In the genomic region with DNA sequence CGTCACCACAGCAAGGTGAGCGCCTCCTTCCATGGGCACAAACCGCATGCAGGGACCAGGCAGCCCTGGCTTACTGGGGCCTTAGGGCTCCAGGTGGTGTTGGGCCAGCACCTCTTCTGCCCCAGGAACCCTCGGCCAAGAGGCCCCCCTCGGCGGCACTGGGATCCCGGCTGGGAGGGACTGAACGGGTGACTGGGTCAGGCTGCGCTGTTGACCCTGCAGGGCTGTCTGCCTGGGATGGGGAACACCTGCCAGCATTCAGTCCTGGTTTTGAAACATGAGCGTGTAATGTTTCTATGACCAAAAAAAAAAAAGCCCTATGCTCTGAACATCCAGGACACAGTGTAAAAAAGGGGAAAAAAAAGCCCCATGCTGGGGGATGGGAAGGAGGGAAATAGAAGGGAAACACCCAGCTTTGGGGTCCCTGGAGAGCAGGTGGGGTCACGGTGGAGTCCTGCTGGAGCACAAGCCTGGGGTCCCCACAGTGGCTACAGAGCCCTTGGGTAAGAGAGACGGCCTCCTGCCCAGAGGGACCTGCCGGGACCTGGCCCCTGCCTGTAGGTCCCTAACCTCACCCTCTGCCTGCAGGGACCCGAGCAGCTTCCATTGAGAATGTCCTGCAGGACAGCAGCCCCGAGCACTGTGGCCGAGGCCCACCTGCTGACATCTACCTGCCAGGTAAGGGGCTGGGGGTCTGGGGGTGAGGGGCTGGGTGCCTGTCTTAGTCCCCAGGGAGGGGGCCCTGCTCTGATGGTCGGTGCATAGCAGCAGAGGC, we compare ENCODE assay signal across 19 cellular contexts. TPM values are rescaled to one million over a fixed set of nuclear protein-coding genes. Genes with fewer than 3 reads are reported as not detected.
DNase-seq lines count a peak whose midpoint lies in the region; ATAC-seq and TF ChIP-seq lines count a peak whose summit lies in the region.
"Had no signal": no experiment of that assay in that cellular context is flagged by ENCODE, and none has a peak within 500 bp of the region (broad histone marks: within the 10 kb centered on the region; RNA-seq: fewer than 3 reads in every experiment).

No MANE protein-coding gene starts in this region.

- no peaks in the 10 kb centered on the region for H3K27me3 Mint-ChIP-seq in dendritic cell treated with granulocyte-macrophage colony-stimulating factor and Interleukin-4, amounts not matched to agents 40 ng/mL and 50 ng/mL, for 4 days
- peaks cover 3% of the 10 kb centered on the region for H3K27me3 Mint-ChIP-seq in neural progenitor cell (ENCODE audit: insufficient read depth, low read depth)
- H3K27me3 Mint-ChIP-seq: activated T-cell treated with anti-CD3 and anti-CD28 coated beads, Interleukin-2, amount 50 U/mL, for 24 hours; IgD-negative memory B cell had no signal

- H3K18ac ChIP-seq in neuronal stem cell (ENCODE audit: low read length), result no peak overlapping the region

- no peaks in the 10 kb centered on the region for H3K27me3 ChIP-seq in right cardiac atrium (ENCODE audit: control insufficient read depth, insufficient read depth)
- H3K27me3 ChIP-seq in neuronal stem cell (ENCODE audit: control insufficient read depth in 3 of 3, insufficient read depth in 3 of 3, low read depth in 1 of 3, low read length in 3 of 3), result no peaks in the 10 kb centered on the region
- no peaks in the 10 kb centered on the region for H3K27me3 ChIP-seq in neural progenitor cell
- H3K27me3 ChIP-seq: SJCRH30, uterus had no signal

- H2BK15ac ChIP-seq in neuronal stem cell (ENCODE audit: low read length), result no peak overlapping the region

- H4K8ac ChIP-seq in neuronal stem cell (ENCODE audit: low read depth, low read length), result no peak overlapping the region

- peak overlapping the region; percentile 64 for H3K27ac Mint-ChIP-seq in dendritic cell treated with granulocyte-macrophage colony-stimulating factor and Interleukin-4, amounts not matched to agents 40 ng/mL and 50 ng/mL, for 4 days
- H3K27ac Mint-ChIP-seq in neural progenitor cell, result no peak overlapping the region
- H3K27ac Mint-ChIP-seq: activated naive CD4-positive, alpha-beta T cell treated with anti-CD3 and anti-CD28 coated beads for 36 hours; activated T-cell treated with anti-CD3 and anti-CD28 coated beads, Interleukin-2, amount 50 U/mL, for 24 hours; WTC11 had no signal

- no peak overlapping the region for H3K14ac ChIP-seq in neuronal stem cell (ENCODE audit: low read length)

- H3K79me2 ChIP-seq in neural progenitor cell (ENCODE audit: low read depth), result no peaks in the 10 kb centered on the region

- no peaks in the 10 kb centered on the region for H4K20me1 ChIP-seq in neural progenitor cell (ENCODE audit: low read depth)

- H3K9ac ChIP-seq in neuronal stem cell (ENCODE audit: low read depth, low read length, poor library complexity) (no peak overlapping the region), neural progenitor cell (no peak overlapping the region)

- H3K9me3 ChIP-seq in right cardiac atrium (ENCODE audit: control insufficient read depth, low read length) (no peaks in the 10 kb centered on the region), neuronal stem cell (replicated peaks in 1 of 2; ENCODE audit: control insufficient read depth in 2 of 2, insufficient read depth in 1 of 2, low read depth in 1 of 2, low read length in 2 of 2) (no peaks in the 10 kb centered on the region), neural progenitor cell (ENCODE audit: low read depth) (no peaks in the 10 kb centered on the region)
- H3K9me3 ChIP-seq: left ventricle myocardium inferior, SJCRH30, uterus had no signal

- peaks cover 99% of the 10 kb centered on the region for H3K36me3 Mint-ChIP-seq in dendritic cell treated with granulocyte-macrophage colony-stimulating factor and Interleukin-4, amounts not matched to agents 40 ng/mL and 50 ng/mL, for 4 days (ENCODE audit: low read depth)
- H3K36me3 Mint-ChIP-seq in neural progenitor cell, result peaks cover 4% of the 10 kb centered on the region
- H3K36me3 Mint-ChIP-seq: IgD-negative memory B cell had no signal

- peaks cover 2% of the 10 kb centered on the region for H3K4me1 ChIP-seq in right cardiac atrium (ENCODE audit: control insufficient read depth, insufficient read depth, low read length)
- H3K4me1 ChIP-seq in neuronal stem cell (ENCODE audit: control insufficient read depth in 2 of 2, insufficient read depth in 1 of 2, low read depth in 1 of 2, low read length in 2 of 2), result no peaks in the 10 kb centered on the region
- H3K4me1 ChIP-seq in neural progenitor cell, result no peaks in the 10 kb centered on the region
- H3K4me1 ChIP-seq: SJCRH30, uterus had no signal

- TF ChIP-seq CTCF in neural progenitor cell (IDR thresholded peaks at IDR 0.05), result no peak

- H3K4me3 Mint-ChIP-seq in dendritic cell treated with granulocyte-macrophage colony-stimulating factor and Interleukin-4, amounts not matched to agents 40 ng/mL and 50 ng/mL, for 4 days, result no peak overlapping the region
- no peak overlapping the region for H3K4me3 Mint-ChIP-seq in neural progenitor cell
- H3K4me3 Mint-ChIP-seq: activated naive CD4-positive, alpha-beta T cell treated with anti-CD3 and anti-CD28 coated beads for 36 hours; activated T-cell treated with anti-CD3 and anti-CD28 coated beads, Interleukin-2, amount 50 U/mL, for 24 hours; IgD-negative memory B cell; WTC11 had no signal

- ATAC-seq in right cardiac atrium, result no peak
- no peak for ATAC-seq in Right ventricle myocardium inferior
- ATAC-seq in GM21619 (IDR thresholded peaks at IDR 0.05; ENCODE audit: unreplicated experiment), result no peak

- H3K27ac ChIP-seq in right cardiac atrium (ENCODE audit: low read length) (no peak overlapping the region), neuronal stem cell (replicated peaks; ENCODE audit: low read length) (no peak overlapping the region), neural progenitor cell (no peak overlapping the region)
- H3K27ac ChIP-seq: left ventricle myocardium inferior, SJCRH30 had no signal

- peaks cover 18 to 94% of the 10 kb centered on the region in 2 donors for H3K36me3 ChIP-seq in neuronal stem cell (replicated peaks in 1 of 2; ENCODE audit: control insufficient read depth in 2 of 2, insufficient read depth in 2 of 2, low read length in 2 of 2)
- no peaks in the 10 kb centered on the region for H3K36me3 ChIP-seq in neural progenitor cell
- H3K36me3 ChIP-seq: SJCRH30, uterus had no signal

- peak overlapping the region; percentile 31 for H3K23ac ChIP-seq in neuronal stem cell (ENCODE audit: low read depth, low read length, poor library complexity)

- H3K4me3 ChIP-seq in right cardiac atrium (ENCODE audit: low read length) (no peak overlapping the region), neuronal stem cell (ENCODE audit: low read length in 2 of 2) (no peak overlapping the region), neural progenitor cell (no peak overlapping the region)
- H3K4me3 ChIP-seq: left ventricle myocardium inferior, SJCRH30, uterus had no signal

- intact Hi-C loops in right cardiac atrium (cut with DNase I) (no loop called here), Right ventricle myocardium inferior (cut with DNase I) (no loop called here)
- intact Hi-C loops in dendritic cell treated with granulocyte-macrophage colony-stimulating factor and Interleukin-4, amounts not matched to agents 40 ng/mL and 50 ng/mL, for 4 days (cut with micrococcal nuclease), result loop anchor here (5.0 kb wide), 1 partner anchor 176 kb away; no protein-coding TSS in a partner anchor

- H3K4me1 Mint-ChIP-seq in dendritic cell treated with granulocyte-macrophage colony-stimulating factor and Interleukin-4, amounts not matched to agents 40 ng/mL and 50 ng/mL, for 4 days (ENCODE audit: low read depth), result peaks cover 67% of the 10 kb centered on the region
- H3K4me1 Mint-ChIP-seq in neural progenitor cell, result no peaks in the 10 kb centered on the region
- H3K4me1 Mint-ChIP-seq: IgD-negative memory B cell, WTC11 had no signal

- 88% methylated on average over 17 of the region's 17 CpGs for WGBS in right cardiac atrium
- no CpG with 5 or more reads among the region's 17 CpGs for WGBS in neuronal stem cell (ENCODE audit: extremely low coverage in 2 of 2, insufficient read length in 2 of 2, insufficient replicate concordance in 1 of 2), 2 donors

- H3K9me3 Mint-ChIP-seq in dendritic cell treated with granulocyte-macrophage colony-stimulating factor and Interleukin-4, amounts not matched to agents 40 ng/mL and 50 ng/mL, for 4 days, result no peaks in the 10 kb centered on the region
- H3K9me3 Mint-ChIP-seq in neural progenitor cell, result no peaks in the 10 kb centered on the region
- H3K9me3 Mint-ChIP-seq: activated naive CD4-positive, alpha-beta T cell treated with anti-CD3 and anti-CD28 coated beads for 36 hours; activated T-cell treated with anti-CD3 and anti-CD28 coated beads, Interleukin-2, amount 50 U/mL, for 24 hours; IgD-negative memory B cell; WTC11 had no signal

- H3K79me1 ChIP-seq in neuronal stem cell (ENCODE audit: low read depth, low read length), result peaks cover 6% of the 10 kb centered on the region

- H2AK5ac ChIP-seq in neuronal stem cell (ENCODE audit: low read depth, low read length), result peak overlapping the region; percentile 9

- H3F3A ChIP-seq in neural progenitor cell (ENCODE audit: low read depth), result no peaks in the 10 kb centered on the region

- no peak overlapping the region for H2BK5ac ChIP-seq in neuronal stem cell (ENCODE audit: low read length)

- H3K4me2 ChIP-seq in neuronal stem cell (ENCODE audit: insufficient read depth, low read length, poor library complexity, severe bottlenecking) (no peak overlapping the region), neural progenitor cell (no peak overlapping the region)

- DNase-seq in right cardiac atrium, result peak in 2 of 3 donors; percentile 49 to 65
- DNase-seq in Right ventricle myocardium inferior (ENCODE audit: missing footprints), result no peak
- no peak for DNase-seq in neuronal stem cell (ENCODE audit: low spot score)
- DNase-seq in NCI-H2107 (lab: John Stamatoyannopoulos, UW), result no peak
- DNase-seq in neural progenitor cell (ENCODE audit: low spot score), result no peak
- DNase-seq in NCI-H2081 treated with DMSO at 0.1 percent for 48 hours (lab: John Stamatoyannopoulos, UW), result no peak
- DNase-seq: cerebellar nuclear complex, left ventricle myocardium inferior, NCI-H146, retina had no signal

- H4K91ac ChIP-seq in neuronal stem cell (ENCODE audit: low read depth, low read length, poor library complexity), result no peak overlapping the region

- no peak overlapping the region for H3K4ac ChIP-seq in neuronal stem cell (ENCODE audit: low read length)

- no peak overlapping the region for H2BK120ac ChIP-seq in neuronal stem cell (ENCODE audit: low read depth, low read length)

- no peak overlapping the region for H2BK12ac ChIP-seq in neuronal stem cell (ENCODE audit: low read length)

- no peak overlapping the region for H2AFZ ChIP-seq in neuronal stem cell (ENCODE audit: low read length)
- no peak overlapping the region for H2AFZ ChIP-seq in neural progenitor cell (replicated peaks)

RNA-seq across cellular contexts. Expression of gene NUDT16L1, which starts 9.9 kb away (rescaled TPM):
- total RNA-seq in right cardiac atrium (10 to 100 TPM; 30.5 to 55.2 (median 42.5) TPM), Right ventricle myocardium inferior (52.3 TPM), neural progenitor cell (ENCODE audit: low replicate concordance) (10.9 and 39.3 TPM in 2 replicates)
- polyA plus RNA-seq in right cardiac atrium, result 62.3 TPM
- polyA plus RNA-seq in neuronal stem cell (2013, experiment 1 of 2), result 24.6 TPM
- 25.4 TPM for polyA plus RNA-seq in neuronal stem cell (2013, experiment 2 of 2)

RNA-seq across cellular contexts. Expression of gene ANKS3, which starts 50.6 kb away (rescaled TPM):
- total RNA-seq in right cardiac atrium (10 to 100 TPM in 3 of 4 donors, 1 to 10 TPM in 1; 8.9 to 13.5 (median 11.4) TPM), Right ventricle myocardium inferior (9.1 TPM), neural progenitor cell (ENCODE audit: low replicate concordance) (20.6 and 32.7 TPM in 2 replicates)
- polyA plus RNA-seq in right cardiac atrium, result 11.0 TPM
- 10.9 TPM for polyA plus RNA-seq in neuronal stem cell (2013, experiment 1 of 2)
- polyA plus RNA-seq in neuronal stem cell (2013, experiment 2 of 2), result 11.0 TPM

RNA-seq across cellular contexts. Expression of gene DNAAF8, which starts 50.9 kb away (rescaled TPM):
- under 1 TPM in 3 of 4 donors, not detected in 1; 0.28 to 0.49 (median 0.38) TPM for total RNA-seq in right cardiac atrium
- polyA plus RNA-seq in right cardiac atrium, result 1.3 TPM
- total RNA-seq in Right ventricle myocardium inferior, result 1.5 TPM
- polyA plus RNA-seq in neuronal stem cell (2013, experiment 1 of 2), result 0.29 TPM
- 0.17 TPM for polyA plus RNA-seq in neuronal stem cell (2013, experiment 2 of 2)
- total RNA-seq in neural progenitor cell (ENCODE audit: low replicate concordance), result not detected in 2 replicates
- total RNA-seq: mononuclear cell had no signal

RNA-seq across cellular contexts. Expression of gene MGRN1, which starts 58.8 kb away (rescaled TPM):
- total RNA-seq in right cardiac atrium, result 10 to 100 TPM; 37.0 to 49.9 (median 41.2) TPM
- polyA plus RNA-seq in right cardiac atrium, result 22.0 TPM
- 32.2 TPM for total RNA-seq in Right ventricle myocardium inferior
- 48.7 TPM for polyA plus RNA-seq in neuronal stem cell (2013, experiment 1 of 2)
- 51.0 TPM for polyA plus RNA-seq in neuronal stem cell (2013, experiment 2 of 2)
- 17.5 and 22.4 TPM in 2 replicates for total RNA-seq in neural progenitor cell (ENCODE audit: low replicate concordance)

Comparison
In these comparisons a context has a peak if more than half of its experiments do, and no peak if none do; other contexts are left out.
1. DNase-seq: peak in right cardiac atrium (2 of 3); none in Right ventricle myocardium inferior (single experiment), neuronal stem cell (single experiment), NCI-H2107 (single experiment), neural progenitor cell (single experiment) and NCI-H2081 treated with DMSO at 0.1 percent for 48 hours (single experiment).